In the genomic region with DNA sequence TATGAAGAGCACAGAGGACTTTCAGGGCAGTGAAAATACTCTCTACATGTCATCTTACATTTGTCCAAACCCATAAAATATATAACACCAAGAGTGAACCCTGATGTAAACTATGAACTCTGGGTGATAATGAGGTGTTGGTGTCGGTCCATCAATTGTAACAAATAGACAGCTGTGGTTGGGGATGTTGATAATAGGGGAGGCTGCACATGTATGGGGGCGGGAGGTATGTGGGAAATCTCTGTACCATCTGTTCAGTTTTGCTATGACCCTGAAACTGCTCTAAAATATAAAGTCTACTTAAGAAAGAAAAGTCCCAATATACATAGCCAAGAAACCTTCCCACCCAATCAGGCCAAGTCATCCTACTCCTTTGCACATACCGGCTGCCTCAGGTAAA, we compare ENCODE assay signal across 1 cellular context.
TF ChIP-seq lines count a peak whose summit lies in the region.

No MANE protein-coding gene starts in this region.

TF ChIP-seq in GM12878, 131 proteins besides CTCF, POLR2A, EP300 and RAD21 (continued from another document and continues in another):
- TF ChIP-seq, protein P1, sequence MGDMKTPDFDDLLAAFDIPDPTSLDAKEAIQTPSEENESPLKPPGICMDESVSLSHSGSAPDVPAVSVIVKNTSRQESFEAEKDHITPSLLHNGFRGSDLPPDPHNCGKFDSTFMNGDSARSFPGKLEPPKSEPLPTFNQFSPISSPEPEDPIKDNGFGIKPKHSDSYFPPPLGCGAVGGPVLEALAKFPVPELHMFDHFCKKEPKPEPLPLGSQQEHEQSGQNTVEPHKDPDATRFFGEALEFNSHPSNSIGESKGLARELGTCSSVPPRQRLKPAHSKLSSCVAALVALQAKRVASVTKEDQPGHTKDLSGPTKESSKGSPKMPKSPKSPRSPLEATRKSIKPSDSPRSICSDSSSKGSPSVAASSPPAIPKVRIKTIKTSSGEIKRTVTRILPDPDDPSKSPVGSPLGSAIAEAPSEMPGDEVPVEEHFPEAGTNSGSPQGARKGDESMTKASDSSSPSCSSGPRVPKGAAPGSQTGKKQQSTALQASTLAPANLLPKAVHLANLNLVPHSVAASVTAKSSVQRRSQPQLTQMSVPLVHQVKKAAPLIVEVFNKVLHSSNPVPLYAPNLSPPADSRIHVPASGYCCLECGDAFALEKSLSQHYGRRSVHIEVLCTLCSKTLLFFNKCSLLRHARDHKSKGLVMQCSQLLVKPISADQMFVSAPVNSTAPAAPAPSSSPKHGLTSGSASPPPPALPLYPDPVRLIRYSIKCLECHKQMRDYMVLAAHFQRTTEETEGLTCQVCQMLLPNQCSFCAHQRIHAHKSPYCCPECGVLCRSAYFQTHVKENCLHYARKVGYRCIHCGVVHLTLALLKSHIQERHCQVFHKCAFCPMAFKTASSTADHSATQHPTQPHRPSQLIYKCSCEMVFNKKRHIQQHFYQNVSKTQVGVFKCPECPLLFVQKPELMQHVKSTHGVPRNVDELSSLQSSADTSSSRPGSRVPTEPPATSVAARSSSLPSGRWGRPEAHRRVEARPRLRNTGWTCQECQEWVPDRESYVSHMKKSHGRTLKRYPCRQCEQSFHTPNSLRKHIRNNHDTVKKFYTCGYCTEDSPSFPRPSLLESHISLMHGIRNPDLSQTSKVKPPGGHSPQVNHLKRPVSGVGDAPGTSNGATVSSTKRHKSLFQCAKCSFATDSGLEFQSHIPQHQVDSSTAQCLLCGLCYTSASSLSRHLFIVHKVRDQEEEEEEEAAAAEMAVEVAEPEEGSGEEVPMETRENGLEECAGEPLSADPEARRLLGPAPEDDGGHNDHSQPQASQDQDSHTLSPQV (IDR thresholded peaks at IDR 0.05) = no peak
- TF ChIP-seq, protein P2, sequence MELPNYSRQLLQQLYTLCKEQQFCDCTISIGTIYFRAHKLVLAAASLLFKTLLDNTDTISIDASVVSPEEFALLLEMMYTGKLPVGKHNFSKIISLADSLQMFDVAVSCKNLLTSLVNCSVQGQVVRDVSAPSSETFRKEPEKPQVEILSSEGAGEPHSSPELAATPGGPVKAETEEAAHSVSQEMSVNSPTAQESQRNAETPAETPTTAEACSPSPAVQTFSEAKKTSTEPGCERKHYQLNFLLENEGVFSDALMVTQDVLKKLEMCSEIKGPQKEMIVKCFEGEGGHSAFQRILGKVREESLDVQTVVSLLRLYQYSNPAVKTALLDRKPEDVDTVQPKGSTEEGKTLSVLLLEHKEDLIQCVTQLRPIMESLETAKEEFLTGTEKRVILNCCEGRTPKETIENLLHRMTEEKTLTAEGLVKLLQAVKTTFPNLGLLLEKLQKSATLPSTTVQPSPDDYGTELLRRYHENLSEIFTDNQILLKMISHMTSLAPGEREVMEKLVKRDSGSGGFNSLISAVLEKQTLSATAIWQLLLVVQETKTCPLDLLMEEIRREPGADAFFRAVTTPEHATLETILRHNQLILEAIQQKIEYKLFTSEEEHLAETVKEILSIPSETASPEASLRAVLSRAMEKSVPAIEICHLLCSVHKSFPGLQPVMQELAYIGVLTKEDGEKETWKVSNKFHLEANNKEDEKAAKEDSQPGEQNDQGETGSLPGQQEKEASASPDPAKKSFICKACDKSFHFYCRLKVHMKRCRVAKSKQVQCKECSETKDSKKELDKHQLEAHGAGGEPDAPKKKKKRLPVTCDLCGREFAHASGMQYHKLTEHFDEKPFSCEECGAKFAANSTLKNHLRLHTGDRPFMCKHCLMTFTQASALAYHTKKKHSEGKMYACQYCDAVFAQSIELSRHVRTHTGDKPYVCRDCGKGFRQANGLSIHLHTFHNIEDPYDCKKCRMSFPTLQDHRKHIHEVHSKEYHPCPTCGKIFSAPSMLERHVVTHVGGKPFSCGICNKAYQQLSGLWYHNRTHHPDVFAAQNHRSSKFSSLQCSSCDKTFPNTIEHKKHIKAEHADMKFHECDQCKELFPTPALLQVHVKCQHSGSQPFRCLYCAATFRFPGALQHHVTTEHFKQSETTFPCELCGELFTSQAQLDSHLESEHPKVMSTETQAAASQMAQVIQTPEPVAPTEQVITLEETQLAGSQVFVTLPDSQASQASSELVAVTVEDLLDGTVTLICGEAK (IDR thresholded peaks at IDR 0.05; ENCODE audit: borderline replicate concordance) = no peak
- TF ChIP-seq BHLHE40 (IDR thresholded peaks at IDR 0.05; ENCODE audit: borderline replicate concordance in 1 of 2, low read depth in 2 of 2, low read length in 1 of 2) (peak; percentile 40 to 76; a peak in 3 of 4 replicates), SREBF2 (IDR thresholded peaks at IDR 0.05; ENCODE audit: low read length) (no peak), SPI1 (IDR thresholded peaks at IDR 0.05; ENCODE audit: borderline replicate concordance, insufficient read depth, low read depth, low read length) (no peak), HDAC2 (IDR thresholded peaks at IDR 0.05) (no peak), NFXL1 (IDR thresholded peaks at IDR 0.05; ENCODE audit: borderline replicate concordance) (no peak), SUZ12 (IDR thresholded peaks at IDR 0.05; ENCODE audit: unreplicated experiment) (no peak), MEF2B (IDR thresholded peaks at IDR 0.05; ENCODE audit: partially characterized antibody, poor library complexity, severe bottlenecking) (no peak), ASH2L (IDR thresholded peaks at IDR 0.05; ENCODE audit: borderline replicate concordance, low read depth) (no peak), IKZF1 (conservative IDR thresholded peaks at IDR 0.05) (peak; percentile 71), KLF5 (IDR thresholded peaks at IDR 0.05; ENCODE audit: partially characterized antibody) (no peak), TARDBP (IDR thresholded peaks at IDR 0.05; ENCODE audit: borderline replicate concordance) (no peak), SP1 (IDR thresholded peaks at IDR 0.05; ENCODE audit: low read depth, low read length) (no peak), ZNF217 (IDR thresholded peaks at IDR 0.05) (no peak), MTA2 (IDR thresholded peaks at IDR 0.05; ENCODE audit: low read depth) (peak; percentile 91), CBFB (IDR thresholded peaks at IDR 0.05; ENCODE audit: low read depth) (no peak), POLR2AphosphoS5 (IDR thresholded peaks at IDR 0.05; ENCODE audit: low read length) (no peak)
- TF ChIP-seq, protein P3, sequence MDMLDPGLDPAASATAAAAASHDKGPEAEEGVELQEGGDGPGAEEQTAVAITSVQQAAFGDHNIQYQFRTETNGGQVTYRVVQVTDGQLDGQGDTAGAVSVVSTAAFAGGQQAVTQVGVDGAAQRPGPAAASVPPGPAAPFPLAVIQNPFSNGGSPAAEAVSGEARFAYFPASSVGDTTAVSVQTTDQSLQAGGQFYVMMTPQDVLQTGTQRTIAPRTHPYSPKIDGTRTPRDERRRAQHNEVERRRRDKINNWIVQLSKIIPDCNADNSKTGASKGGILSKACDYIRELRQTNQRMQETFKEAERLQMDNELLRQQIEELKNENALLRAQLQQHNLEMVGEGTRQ (IDR thresholded peaks at IDR 0.05; ENCODE audit: borderline replicate concordance, low read depth, low read length) = no peak
- TF ChIP-seq, protein P4, sequence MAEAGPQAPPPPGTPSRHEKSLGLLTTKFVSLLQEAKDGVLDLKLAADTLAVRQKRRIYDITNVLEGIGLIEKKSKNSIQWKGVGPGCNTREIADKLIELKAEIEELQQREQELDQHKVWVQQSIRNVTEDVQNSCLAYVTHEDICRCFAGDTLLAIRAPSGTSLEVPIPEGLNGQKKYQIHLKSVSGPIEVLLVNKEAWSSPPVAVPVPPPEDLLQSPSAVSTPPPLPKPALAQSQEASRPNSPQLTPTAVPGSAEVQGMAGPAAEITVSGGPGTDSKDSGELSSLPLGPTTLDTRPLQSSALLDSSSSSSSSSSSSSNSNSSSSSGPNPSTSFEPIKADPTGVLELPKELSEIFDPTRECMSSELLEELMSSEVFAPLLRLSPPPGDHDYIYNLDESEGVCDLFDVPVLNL (IDR thresholded peaks at IDR 0.05; ENCODE audit: low read depth, low read length) = no peak
- TF ChIP-seq, protein P5, sequence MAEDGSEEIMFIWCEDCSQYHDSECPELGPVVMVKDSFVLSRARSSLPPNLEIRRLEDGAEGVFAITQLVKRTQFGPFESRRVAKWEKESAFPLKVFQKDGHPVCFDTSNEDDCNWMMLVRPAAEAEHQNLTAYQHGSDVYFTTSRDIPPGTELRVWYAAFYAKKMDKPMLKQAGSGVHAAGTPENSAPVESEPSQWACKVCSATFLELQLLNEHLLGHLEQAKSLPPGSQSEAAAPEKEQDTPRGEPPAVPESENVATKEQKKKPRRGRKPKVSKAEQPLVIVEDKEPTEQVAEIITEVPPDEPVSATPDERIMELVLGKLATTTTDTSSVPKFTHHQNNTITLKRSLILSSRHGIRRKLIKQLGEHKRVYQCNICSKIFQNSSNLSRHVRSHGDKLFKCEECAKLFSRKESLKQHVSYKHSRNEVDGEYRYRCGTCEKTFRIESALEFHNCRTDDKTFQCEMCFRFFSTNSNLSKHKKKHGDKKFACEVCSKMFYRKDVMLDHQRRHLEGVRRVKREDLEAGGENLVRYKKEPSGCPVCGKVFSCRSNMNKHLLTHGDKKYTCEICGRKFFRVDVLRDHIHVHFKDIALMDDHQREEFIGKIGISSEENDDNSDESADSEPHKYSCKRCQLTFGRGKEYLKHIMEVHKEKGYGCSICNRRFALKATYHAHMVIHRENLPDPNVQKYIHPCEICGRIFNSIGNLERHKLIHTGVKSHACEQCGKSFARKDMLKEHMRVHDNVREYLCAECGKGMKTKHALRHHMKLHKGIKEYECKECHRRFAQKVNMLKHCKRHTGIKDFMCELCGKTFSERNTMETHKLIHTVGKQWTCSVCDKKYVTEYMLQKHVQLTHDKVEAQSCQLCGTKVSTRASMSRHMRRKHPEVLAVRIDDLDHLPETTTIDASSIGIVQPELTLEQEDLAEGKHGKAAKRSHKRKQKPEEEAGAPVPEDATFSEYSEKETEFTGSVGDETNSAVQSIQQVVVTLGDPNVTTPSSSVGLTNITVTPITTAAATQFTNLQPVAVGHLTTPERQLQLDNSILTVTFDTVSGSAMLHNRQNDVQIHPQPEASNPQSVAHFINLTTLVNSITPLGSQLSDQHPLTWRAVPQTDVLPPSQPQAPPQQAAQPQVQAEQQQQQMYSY (CRISPR knock-in tag; IDR thresholded peaks at IDR 0.05) = no peak
- TF ChIP-seq, protein P6, sequence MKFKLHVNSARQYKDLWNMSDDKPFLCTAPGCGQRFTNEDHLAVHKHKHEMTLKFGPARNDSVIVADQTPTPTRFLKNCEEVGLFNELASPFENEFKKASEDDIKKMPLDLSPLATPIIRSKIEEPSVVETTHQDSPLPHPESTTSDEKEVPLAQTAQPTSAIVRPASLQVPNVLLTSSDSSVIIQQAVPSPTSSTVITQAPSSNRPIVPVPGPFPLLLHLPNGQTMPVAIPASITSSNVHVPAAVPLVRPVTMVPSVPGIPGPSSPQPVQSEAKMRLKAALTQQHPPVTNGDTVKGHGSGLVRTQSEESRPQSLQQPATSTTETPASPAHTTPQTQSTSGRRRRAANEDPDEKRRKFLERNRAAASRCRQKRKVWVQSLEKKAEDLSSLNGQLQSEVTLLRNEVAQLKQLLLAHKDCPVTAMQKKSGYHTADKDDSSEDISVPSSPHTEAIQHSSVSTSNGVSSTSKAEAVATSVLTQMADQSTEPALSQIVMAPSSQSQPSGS (IDR thresholded peaks at IDR 0.05; ENCODE audit: low read length) = no peak
- TF ChIP-seq, protein P7, sequence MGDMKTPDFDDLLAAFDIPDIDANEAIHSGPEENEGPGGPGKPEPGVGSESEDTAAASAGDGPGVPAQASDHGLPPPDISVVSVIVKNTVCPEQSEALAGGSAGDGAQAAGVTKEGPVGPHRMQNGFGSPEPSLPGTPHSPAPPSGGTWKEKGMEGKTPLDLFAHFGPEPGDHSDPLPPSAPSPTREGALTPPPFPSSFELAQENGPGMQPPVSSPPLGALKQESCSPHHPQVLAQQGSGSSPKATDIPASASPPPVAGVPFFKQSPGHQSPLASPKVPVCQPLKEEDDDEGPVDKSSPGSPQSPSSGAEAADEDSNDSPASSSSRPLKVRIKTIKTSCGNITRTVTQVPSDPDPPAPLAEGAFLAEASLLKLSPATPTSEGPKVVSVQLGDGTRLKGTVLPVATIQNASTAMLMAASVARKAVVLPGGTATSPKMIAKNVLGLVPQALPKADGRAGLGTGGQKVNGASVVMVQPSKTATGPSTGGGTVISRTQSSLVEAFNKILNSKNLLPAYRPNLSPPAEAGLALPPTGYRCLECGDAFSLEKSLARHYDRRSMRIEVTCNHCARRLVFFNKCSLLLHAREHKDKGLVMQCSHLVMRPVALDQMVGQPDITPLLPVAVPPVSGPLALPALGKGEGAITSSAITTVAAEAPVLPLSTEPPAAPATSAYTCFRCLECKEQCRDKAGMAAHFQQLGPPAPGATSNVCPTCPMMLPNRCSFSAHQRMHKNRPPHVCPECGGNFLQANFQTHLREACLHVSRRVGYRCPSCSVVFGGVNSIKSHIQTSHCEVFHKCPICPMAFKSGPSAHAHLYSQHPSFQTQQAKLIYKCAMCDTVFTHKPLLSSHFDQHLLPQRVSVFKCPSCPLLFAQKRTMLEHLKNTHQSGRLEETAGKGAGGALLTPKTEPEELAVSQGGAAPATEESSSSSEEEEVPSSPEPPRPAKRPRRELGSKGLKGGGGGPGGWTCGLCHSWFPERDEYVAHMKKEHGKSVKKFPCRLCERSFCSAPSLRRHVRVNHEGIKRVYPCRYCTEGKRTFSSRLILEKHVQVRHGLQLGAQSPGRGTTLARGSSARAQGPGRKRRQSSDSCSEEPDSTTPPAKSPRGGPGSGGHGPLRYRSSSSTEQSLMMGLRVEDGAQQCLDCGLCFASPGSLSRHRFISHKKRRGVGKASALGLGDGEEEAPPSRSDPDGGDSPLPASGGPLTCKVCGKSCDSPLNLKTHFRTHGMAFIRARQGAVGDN (IDR thresholded peaks at IDR 0.05) = 0 out of 2 replicates have a peak, but pooled peaks have one; percentile 44
- TF ChIP-seq, protein P8, sequence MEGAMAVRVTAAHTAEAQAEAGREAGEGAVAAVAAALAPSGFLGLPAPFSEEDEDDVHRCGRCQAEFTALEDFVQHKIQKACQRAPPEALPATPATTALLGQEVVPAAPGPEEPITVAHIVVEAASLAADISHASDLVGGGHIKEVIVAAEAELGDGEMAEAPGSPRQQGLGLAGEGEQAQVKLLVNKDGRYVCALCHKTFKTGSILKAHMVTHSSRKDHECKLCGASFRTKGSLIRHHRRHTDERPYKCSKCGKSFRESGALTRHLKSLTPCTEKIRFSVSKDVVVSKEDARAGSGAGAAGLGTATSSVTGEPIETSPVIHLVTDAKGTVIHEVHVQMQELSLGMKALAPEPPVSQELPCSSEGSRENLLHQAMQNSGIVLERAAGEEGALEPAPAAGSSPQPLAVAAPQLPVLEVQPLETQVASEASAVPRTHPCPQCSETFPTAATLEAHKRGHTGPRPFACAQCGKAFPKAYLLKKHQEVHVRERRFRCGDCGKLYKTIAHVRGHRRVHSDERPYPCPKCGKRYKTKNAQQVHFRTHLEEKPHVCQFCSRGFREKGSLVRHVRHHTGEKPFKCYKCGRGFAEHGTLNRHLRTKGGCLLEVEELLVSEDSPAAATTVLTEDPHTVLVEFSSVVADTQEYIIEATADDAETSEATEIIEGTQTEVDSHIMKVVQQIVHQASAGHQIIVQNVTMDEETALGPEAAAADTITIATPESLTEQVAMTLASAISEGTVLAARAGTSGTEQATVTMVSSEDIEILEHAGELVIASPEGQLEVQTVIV (IDR thresholded peaks at IDR 0.05; ENCODE audit: borderline replicate concordance, partially characterized antibody) = no peak
